In genomic region chr2:227939271-227940027, GRCh38 we compare ENCODE assay signal across 8 cellular contexts.
DNase-seq lines count a peak whose midpoint lies in the region; ATAC-seq and TF ChIP-seq lines count a peak whose summit lies in the region.

No MANE protein-coding gene starts in this region.

- H3K27ac ChIP-seq in mammary epithelial cell (ENCODE audit: insufficient read depth, low read depth, low read length) (no peak overlapping the region), vagina (no peak overlapping the region)

- dilution Hi-C loops in mammary epithelial cell (cut with HindIII; ENCODE audit: low sequenced_read_pairs) = no loop called here

- H3K4me3 ChIP-seq in mammary epithelial cell (replicated peaks in 1 of 3; ENCODE audit: insufficient read depth in 1 of 3, low read depth in 2 of 3, low read length in 3 of 3) (no peak overlapping the region), vagina (no peak overlapping the region)

- H3K4me2 ChIP-seq in mammary epithelial cell (ENCODE audit: insufficient read depth, low read depth, low read length) = no peak overlapping the region

- CTCF ChIA-PET in mammary epithelial cell (lab: Charles Lee; ENCODE audit: low non-redundant PET) = no interaction called here

- H3K27me3 ChIP-seq in mammary epithelial cell (ENCODE audit: insufficient read depth, low read length) (peaks cover 2% of the 10 kb centered on the region), vagina (no peaks in the 10 kb centered on the region)

- no peak overlapping the region for H3K9ac ChIP-seq in mammary epithelial cell (ENCODE audit: insufficient read depth, low read length)

- no peaks in the 10 kb centered on the region for H3K4me1 Mint-ChIP-seq in stimulated activated naive CD8-positive, alpha-beta T cell treated with anti-CD3 and anti-CD28 coated beads, Interleukin-15, amount 100 ng/mL, for 72 hours

- H3K27ac Mint-ChIP-seq in stimulated activated naive CD8-positive, alpha-beta T cell treated with anti-CD3 and anti-CD28 coated beads, Interleukin-15, amount 100 ng/mL, for 72 hours = no peak overlapping the region

- H3K9me3 ChIP-seq in mammary epithelial cell (replicated peaks; ENCODE audit: insufficient read depth, low read length) (no peaks in the 10 kb centered on the region), vagina (no peaks in the 10 kb centered on the region)

- in situ Hi-C loops in mammary epithelial cell (cut with MboI; ENCODE audit: low sequenced_read_pairs in 2 of 2) = no loop called here

- H4K20me1 ChIP-seq in mammary epithelial cell (ENCODE audit: insufficient read depth, low read length) = no peaks in the 10 kb centered on the region

- ATAC-seq in GM21529 (IDR thresholded peaks at IDR 0.05; ENCODE audit: unreplicated experiment) (peak; percentile 63), GM19328 (IDR thresholded peaks at IDR 0.05; ENCODE audit: unreplicated experiment) (no peak)
- ATAC-seq in stimulated activated naive CD8-positive, alpha-beta T cell treated with anti-CD3 and anti-CD28 coated beads, Interleukin-15, amount 100 ng/mL, for 72 hours = no peak

- TF ChIP-seq CTCF in mammary epithelial cell (conservative IDR thresholded peaks at IDR 0.05 in 1 of 2, IDR thresholded peaks at IDR 0.05 in 1 of 2; ENCODE audit: extremely low read depth in 1 of 2, insufficient read depth in 1 of 2, low read depth in 1 of 2, low read length in 2 of 2) (peak; percentile 68 to 74), vagina (IDR thresholded peaks at IDR 0.05) (no peak)

- peaks cover 8% of the 10 kb centered on the region for H3K27me3 Mint-ChIP-seq in stimulated activated naive CD8-positive, alpha-beta T cell treated with anti-CD3 and anti-CD28 coated beads, Interleukin-15, amount 100 ng/mL, for 72 hours

- H3K36me3 ChIP-seq in mammary epithelial cell (ENCODE audit: insufficient read depth, low read length) (no peaks in the 10 kb centered on the region), vagina (no peaks in the 10 kb centered on the region)

- H2AFZ ChIP-seq in mammary epithelial cell (ENCODE audit: low read depth, low read length) = peak overlapping the region; percentile 32

- H3K9me3 Mint-ChIP-seq in stimulated activated naive CD8-positive, alpha-beta T cell treated with anti-CD3 and anti-CD28 coated beads, Interleukin-15, amount 100 ng/mL, for 72 hours = no peaks in the 10 kb centered on the region

- intact Hi-C loops in mammary epithelial cell (cut with micrococcal nuclease) = loop anchor here (2.0 kb wide), 1 partner anchor 717 kb away; no protein-coding TSS in a partner anchor
- intact Hi-C loops in vagina (cut with DNase I) = no loop called here

- H3K79me2 ChIP-seq in mammary epithelial cell (ENCODE audit: insufficient read depth, low read length) = no peaks in the 10 kb centered on the region

- 51% methylated on average over 11 of the region's 11 CpGs for WGBS in mammary epithelial cell (ENCODE audit: low coverage, missing lambda C conversion rate)

- TF ChIP-seq POLR2A in vagina (IDR thresholded peaks at IDR 0.05) = no peak

- DNase-seq in COLO668 (lab: John Stamatoyannopoulos, UW; ENCODE audit: unreplicated experiment) (peak; percentile 35), NCI-H2081 (lab: John Stamatoyannopoulos, UW) (peak; percentile 50 to 62), mammary epithelial cell (peak; percentile 16), lung microvascular endothelial cell (ENCODE audit: low read depth in 2 of 2) (peak; percentile 48 to 50), vagina (ENCODE audit: extremely low spot score in 2 of 2) (no peak)
- DNase-seq in stimulated activated naive CD8-positive, alpha-beta T cell treated with anti-CD3 and anti-CD28 coated beads, Interleukin-15, amount 100 ng/mL, for 72 hours = no peak

- no TSS peak for BruUV-seq in mammary epithelial cell (replicated peaks; lab: Mats Ljungman, UMichigan)

- no peak overlapping the region for H3K4me3 Mint-ChIP-seq in stimulated activated naive CD8-positive, alpha-beta T cell treated with anti-CD3 and anti-CD28 coated beads, Interleukin-15, amount 100 ng/mL, for 72 hours

- H3K4me1 ChIP-seq in mammary epithelial cell (ENCODE audit: insufficient read depth, low read length) (no peaks in the 10 kb centered on the region), vagina (no peaks in the 10 kb centered on the region)

Comparison
In these comparisons a context has a peak if more than half of its experiments do, and no peak if none do; other contexts are left out.
1. DNase-seq: peak in COLO668 (single experiment), NCI-H2081 (2 of 2), mammary epithelial cell (single experiment) and lung microvascular endothelial cell (2 of 2); none in vagina (0 of 2) and stimulated activated naive CD8-positive, alpha-beta T cell treated with anti-CD3 and anti-CD28 coated beads, Interleukin-15, amount 100 ng/mL, for 72 hours (0 of 2).
2. CTCF ChIP-seq: peak in mammary epithelial cell (2 of 2); none in vagina (0 of 3).